16 cellular contexts compared by ENCODE assay signal in the genomic region with DNA sequence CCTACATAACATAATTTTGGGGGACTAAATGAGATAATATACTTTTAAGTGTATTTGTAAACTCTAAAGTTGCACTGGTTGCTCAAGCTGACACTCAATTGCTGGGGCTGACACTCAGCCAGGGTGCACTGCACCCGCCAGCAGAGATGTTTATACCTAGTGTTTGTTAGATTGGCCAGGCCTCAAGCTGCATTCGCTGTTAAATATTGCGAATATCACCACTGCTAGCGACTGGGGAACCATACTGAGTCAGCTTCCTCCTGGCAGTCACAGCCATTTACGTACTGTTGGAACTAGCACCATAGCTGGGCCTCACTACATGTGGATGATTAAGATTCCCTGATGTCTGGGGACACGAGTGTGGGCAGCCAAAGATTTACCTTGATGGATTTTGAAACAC. TPM values are rescaled to one million over a fixed set of nuclear protein-coding genes. Genes with fewer than 3 reads are reported as not detected.
A peak's percentile ranks its signal among the peaks of the same experiment; 100 is the strongest.
DNase-seq lines count a peak whose midpoint lies in the region; ATAC-seq, FAIRE-seq and TF ChIP-seq lines count a peak whose summit lies in the region.
"Had no signal": no experiment of that assay in that cellular context is flagged by ENCODE, and none has a peak within 500 bp of the region (broad histone marks: within the 10 kb centered on the region; RNA-seq: fewer than 3 reads in every experiment).

No MANE protein-coding gene starts in this region.

- TF ChIP-seq RAD21 in IMR-90 (IDR thresholded peaks at IDR 0.05; ENCODE audit: low read length) (no peak), H1 (IDR thresholded peaks at IDR 0.05 in 1 of 2, conservative IDR thresholded peaks at IDR 0.05 in 1 of 2; ENCODE audit: low read depth in 2 of 2, low read length in 2 of 2) (no peak)

- ATAC-seq in IMR-90 (ENCODE audit: low read depth) (peak; percentile 40; the same call in 1 of the 2 replicates), right lobe of liver (peak; percentile 63 to 98 (median 82)), GM18861 (IDR thresholded peaks at IDR 0.05; ENCODE audit: unreplicated experiment) (no peak)
- ATAC-seq: GM12878 had no signal

- H2BK15ac ChIP-seq in IMR-90 (ENCODE audit: low read depth, low read length) (no peak overlapping the region), H1 (ENCODE audit: low read length) (no peak overlapping the region)

- H3K79me1 ChIP-seq in IMR-90 (ENCODE audit: low read depth in 1 of 2, low read length in 2 of 2) (no peaks in the 10 kb centered on the region), H1 (ENCODE audit: low read depth, low read length) (no peaks in the 10 kb centered on the region)

- peak overlapping the region; percentile 47 for H2AFZ ChIP-seq in IMR-90 (replicated peaks; ENCODE audit: low read length, poor library complexity)
- peak overlapping the region; percentile 92; the same call in 1 of the 2 replicates for H2AFZ ChIP-seq in H1 (ENCODE audit: low read length)

- dilution Hi-C loops in IMR-90 (cut with HindIII; ENCODE audit: low sequenced_read_pairs, unreplicated experiment): no loop called here

- no peak overlapping the region for H3K9ac ChIP-seq in IMR-90 (ENCODE audit: low read depth, low read length)
- H3K9ac ChIP-seq in H1 (replicated peaks in 1 of 4; ENCODE audit: extremely low read depth in 1 of 4, low read depth in 3 of 4, low read length in 3 of 4): no peak overlapping the region
- H3K9ac ChIP-seq: BLaER1 treated with 17β-estradiol and CSF1 and Interleukin-3, amounts not matched to agents 10 nM and 100 nM had no signal

- H3K23me2 ChIP-seq in H1 (ENCODE audit: low read depth, low read length): no peaks in the 10 kb centered on the region

- peaks cover 2% of the 10 kb centered on the region; the same call in 1 of the 2 replicates for H3K27me3 ChIP-seq in IMR-90 (ENCODE audit: control insufficient read depth, insufficient read depth, low read length)
- no peaks in the 10 kb centered on the region for H3K27me3 ChIP-seq in H1 (replicated peaks in 1 of 4; ENCODE audit: control insufficient read depth in 3 of 4, extremely low read depth in 1 of 4, insufficient read depth in 3 of 4, low read length in 3 of 4)
- H3K27me3 ChIP-seq in right lobe of liver: no peaks in the 10 kb centered on the region
- no peaks in the 10 kb centered on the region for H3K27me3 ChIP-seq in ovary
- H3K27me3 ChIP-seq: BLaER1 treated with 17β-estradiol and CSF1 and Interleukin-3, amounts not matched to agents 10 nM and 100 nM had no signal

- CTCF ChIA-PET in IMR-90 (lab: Yijun Ruan, JAX) (interaction anchor here (1.4 kb wide), 1 partner anchor 13 kb away, joined by 6 read pairs; a partner anchor contains a TSS), H1 (lab: Charles Lee; ENCODE audit: partially characterized antibody) (interaction anchor here (0.7 kb wide), 1 partner anchor 137 kb away, joined by 4 read pairs; no protein-coding TSS in a partner anchor)

- H3K14ac ChIP-seq in IMR-90 (replicated peaks; ENCODE audit: low read depth, low read length): no peak overlapping the region
- H3K14ac ChIP-seq in H1 (ENCODE audit: insufficient read length): no peak overlapping the region

- no peak overlapping the region for H4K8ac ChIP-seq in IMR-90 (ENCODE audit: low read depth in 2 of 2, low read length in 2 of 2)
- no peak overlapping the region for H4K8ac ChIP-seq in H1 (ENCODE audit: extremely low read depth, insufficient read depth, low read length)

- no peaks in the 10 kb centered on the region for H3K9me3 ChIP-seq in IMR-90 (ENCODE audit: control insufficient read depth, insufficient read depth, low read length)
- no peaks in the 10 kb centered on the region; a peak in 1 of 4 replicates for H3K9me3 ChIP-seq in H1 (ENCODE audit: insufficient read depth in 2 of 2, low read depth in 1 of 2, low read length in 1 of 2)
- no peaks in the 10 kb centered on the region for H3K9me3 ChIP-seq in right lobe of liver
- no peaks in the 10 kb centered on the region for H3K9me3 ChIP-seq in ovary
- H3K9me3 ChIP-seq: HAP-1 had no signal

- peak; percentile 65 for FAIRE-seq in H1 (lab: Jason Lieb, UNC)
- FAIRE-seq: GM12878, GM18507 had no signal

- peak overlapping the region; percentile 33 for H3K23ac ChIP-seq in IMR-90 (ENCODE audit: low read depth, low read length)
- no peak overlapping the region for H3K23ac ChIP-seq in H1 (ENCODE audit: insufficient read length)

- H2BK5ac ChIP-seq in IMR-90 (ENCODE audit: low read depth, low read length, poor library complexity, severe bottlenecking): no peak overlapping the region
- no peak overlapping the region for H2BK5ac ChIP-seq in H1 (ENCODE audit: low read depth, low read length)

- H3K4ac ChIP-seq in IMR-90 (ENCODE audit: low read depth, low read length) (no peak overlapping the region), H1 (replicated peaks; ENCODE audit: insufficient read length, low read depth, low read length) (no peak overlapping the region)

- H2AK5ac ChIP-seq in IMR-90 (ENCODE audit: low read depth, low read length) (no peak overlapping the region), H1 (ENCODE audit: low read depth, low read length) (no peak overlapping the region)

- H2BK120ac ChIP-seq in IMR-90 (ENCODE audit: low read depth, low read length) (no peak overlapping the region), H1 (replicated peaks; ENCODE audit: low read depth, low read length) (no peak overlapping the region)

- no TSS peak for BruUV-seq in IMR-90 (replicated peaks; lab: Mats Ljungman, UMichigan)

- H2AK9ac ChIP-seq in IMR-90 (replicated peaks; ENCODE audit: low read depth, low read length, poor library complexity): no peak overlapping the region

- DNase-seq in Daoy (ENCODE audit: low read depth): peak; percentile 19
- DNase-seq in IMR-90: peak; percentile 44
- no peak for DNase-seq in H1 (ENCODE audit: low read depth in 1 of 2, low spot score in 2 of 2)
- peak; percentile 41 to 71 (median 50) for DNase-seq in right lobe of liver
- DNase-seq in ovary: no peak
- no peak for DNase-seq in ACHN
- no peak for DNase-seq in NCI-H2227 (lab: John Stamatoyannopoulos, UW; ENCODE audit: unreplicated experiment)
- DNase-seq: 8988T; CD4-positive, CD25-positive, alpha-beta regulatory T cell; DMS53; KG1 had no signal

- TF ChIP-seq CTCF in IMR-90 (conservative IDR thresholded peaks at IDR 0.05; ENCODE audit: low read depth, low read length) (no peak), H1 (IDR thresholded peaks at IDR 0.05; ENCODE audit: control extremely low read depth in 1 of 3, insufficient read depth in 1 of 3, low read depth in 1 of 3, low read length in 3 of 3) (no peak), right lobe of liver (IDR thresholded peaks at IDR 0.05) (no peak), ovary (IDR thresholded peaks at IDR 0.05) (no peak)

- H3K36me3 ChIP-seq in IMR-90 (ENCODE audit: control insufficient read depth, insufficient read depth, low read length): no peaks in the 10 kb centered on the region
- H3K36me3 ChIP-seq in H1 (ENCODE audit: control insufficient read depth in 2 of 4, insufficient read depth in 4 of 4, low read length in 3 of 4): no peaks in the 10 kb centered on the region
- no peaks in the 10 kb centered on the region for H3K36me3 ChIP-seq in right lobe of liver
- H3K36me3 ChIP-seq in ovary: no peaks in the 10 kb centered on the region
- H3K36me3 ChIP-seq: BLaER1 treated with 17β-estradiol and CSF1 and Interleukin-3, amounts not matched to agents 10 nM and 100 nM; HAP-1 had no signal

- 50% methylated on average over 4 of the region's 6 CpGs; no CpG with 5 or more reads in 1 of the 2 experiments for WGBS in IMR-90 (ENCODE audit: extremely low coverage in 2 of 2, insufficient read length in 1 of 2), 2 experiments
- WGBS in H1 (ENCODE audit: extremely low coverage in 1 of 2, insufficient coverage in 1 of 2, insufficient read length in 1 of 2, insufficient replicate concordance in 2 of 2, low coverage in 1 of 2, low lambda C conversion rate in 2 of 2, missing lambda C conversion rate in 1 of 2), 2 experiments: 65% methylated on average over 6 of the region's 6 CpGs; no CpG with 5 or more reads in 1 of the 2 experiments
- WGBS in right lobe of liver (ENCODE audit: insufficient coverage, low coverage, low lambda C conversion rate, missing lambda C conversion rate): 47% methylated on average over 5 of the region's 6 CpGs
- WGBS in ovary, 3 donors: 89 to 96% (median 89%) methylated on average over 6 of the region's 6 CpGs

- no peak overlapping the region for H4K91ac ChIP-seq in IMR-90 (ENCODE audit: insufficient read depth, low read depth, low read length)
- no peak overlapping the region for H4K91ac ChIP-seq in H1 (replicated peaks; ENCODE audit: insufficient read length, low read length)

- intact Hi-C loops in IMR-90 (cut with micrococcal nuclease): no loop called here
- intact Hi-C loops in right lobe of liver (cut with DNase I): no loop called here
- intact Hi-C loops in ovary (cut with DNase I): no loop called here

- H3K27ac ChIP-seq in IMR-90 (ENCODE audit: insufficient read depth, low read length) (no peak overlapping the region), H1 (ENCODE audit: low read depth, low read length) (no peak overlapping the region), right lobe of liver (no peak overlapping the region), ovary (no peak overlapping the region)
- H3K27ac ChIP-seq: BLaER1 treated with 17β-estradiol and CSF1 and Interleukin-3, amounts not matched to agents 10 nM and 100 nM had no signal

- H3K9me1 ChIP-seq in IMR-90 (ENCODE audit: insufficient read depth, low read length): peaks cover 4% of the 10 kb centered on the region; the same call in 1 of the 2 replicates

- no peak overlapping the region for H2BK20ac ChIP-seq in IMR-90 (ENCODE audit: low read depth, low read length)
- no peak overlapping the region for H2BK20ac ChIP-seq in H1 (ENCODE audit: low read length)

- H3K4me1 ChIP-seq in IMR-90 (ENCODE audit: control insufficient read depth, insufficient read depth, low read length): no peaks in the 10 kb centered on the region
- H3K4me1 ChIP-seq in H1 (replicated peaks in 1 of 4; ENCODE audit: control insufficient read depth in 3 of 4, insufficient read depth in 4 of 4, low read length in 3 of 4): peaks cover 0 to 5% (median 4%) of the 10 kb centered on the region in 4 experiments; a peak in 3 of 7 replicates
- no peaks in the 10 kb centered on the region for H3K4me1 ChIP-seq in right lobe of liver
- no peaks in the 10 kb centered on the region for H3K4me1 ChIP-seq in ovary (ENCODE audit: insufficient read depth)
- H3K4me1 ChIP-seq: BLaER1 treated with 17β-estradiol and CSF1 and Interleukin-3, amounts not matched to agents 10 nM and 100 nM; HAP-1 had no signal

- no peak overlapping the region for H2BK12ac ChIP-seq in H1 (ENCODE audit: low read depth, low read length)

- POLR2A ChIA-PET in IMR-90 (lab: Charles Lee; ENCODE audit: unreplicated experiment) (no interaction called here), H1 (lab: Charles Lee; ENCODE audit: partially characterized antibody) (no interaction called here)

- H3K79me2 ChIP-seq in H1 (ENCODE audit: control insufficient read depth in 1 of 2, insufficient read depth in 2 of 2, low read length in 2 of 2): no peaks in the 10 kb centered on the region

- H3K4me2 ChIP-seq in IMR-90 (ENCODE audit: low read depth, low read length) (no peak overlapping the region), H1 (ENCODE audit: insufficient read depth in 1 of 2, low read depth in 2 of 2, low read length in 2 of 2) (no peak overlapping the region)
- H3K4me2 ChIP-seq: BLaER1 treated with 17β-estradiol and CSF1 and Interleukin-3, amounts not matched to agents 10 nM and 100 nM had no signal

- no peak overlapping the region for H3K4me3 ChIP-seq in IMR-90 (ENCODE audit: insufficient read depth, low read depth, low read length)
- H3K4me3 ChIP-seq in H1 (ENCODE audit: extremely low read depth in 1 of 4, insufficient read depth in 2 of 4, low read depth in 3 of 4, low read length in 4 of 4): no peak overlapping the region
- H3K4me3 ChIP-seq in right lobe of liver: no peak overlapping the region
- no peak overlapping the region for H3K4me3 ChIP-seq in ovary
- H3K4me3 ChIP-seq: BLaER1 treated with 17β-estradiol and CSF1 and Interleukin-3, amounts not matched to agents 10 nM and 100 nM; GM12878; HAP-1 had no signal

- H4K20me1 ChIP-seq in IMR-90 (ENCODE audit: insufficient read depth, low read length) (no peaks in the 10 kb centered on the region), H1 (replicated peaks in 1 of 2; ENCODE audit: control insufficient read depth in 1 of 2, insufficient read depth in 2 of 2, low read length in 2 of 2) (no peaks in the 10 kb centered on the region)
- H4K20me1 ChIP-seq: BLaER1 treated with 17β-estradiol and CSF1 and Interleukin-3, amounts not matched to agents 10 nM and 100 nM had no signal

- no peak for TF ChIP-seq EP300 in H1 (IDR thresholded peaks at IDR 0.05; ENCODE audit: borderline replicate concordance in 1 of 2, low read depth in 2 of 2, low read length in 2 of 2)
- no peak for TF ChIP-seq EP300 in ovary (IDR thresholded peaks at IDR 0.05)

- H3K56ac ChIP-seq in IMR-90 (ENCODE audit: extremely low read depth, insufficient read depth, low read length): no peak overlapping the region
- no peak overlapping the region for H3K56ac ChIP-seq in H1 (replicated peaks; ENCODE audit: insufficient read length, low read depth, low read length)

- H4K5ac ChIP-seq in IMR-90 (ENCODE audit: low read depth, low read length) (no peak overlapping the region), H1 (ENCODE audit: insufficient read length, low read depth, low read length) (no peak overlapping the region)

- in situ Hi-C loops in IMR-90 (cut with MboI; ENCODE audit: low sequenced_read_pairs): no loop called here
- in situ Hi-C loops in ACHN (cut with HindIII; ENCODE audit: low pct_ligation_motif_present, low pct_unique_long_range_greater_than_20kb, low sequenced_read_pairs): no loop called here

- no peak overlapping the region for H3K18ac ChIP-seq in IMR-90 (ENCODE audit: low read depth, low read length)
- H3K18ac ChIP-seq in H1 (ENCODE audit: extremely low read depth, low read length): no peak overlapping the region

- TF ChIP-seq POLR2A in IMR-90 (IDR thresholded peaks at IDR 0.05; ENCODE audit: low read depth, low read length) (no peak), H1 (IDR thresholded peaks at IDR 0.05; ENCODE audit: control extremely low read depth in 1 of 2, low read depth in 2 of 2, low read length in 2 of 2) (no peak), right lobe of liver (IDR thresholded peaks at IDR 0.05) (no peak), ovary (IDR thresholded peaks at IDR 0.05) (no peak)

RNA-seq across cellular contexts. Expression of a gene that starts 12.7 kb away (rescaled TPM):
- 23.0 and 40.3 TPM in 2 replicates for total RNA-seq in Daoy (2014; rRNA removed; shearing (Covaris generic))
- total RNA-seq in IMR-90 (2012; rRNA removed) (10.4 and 10.6 TPM in 2 replicates), right lobe of liver (10 to 100 TPM in 2 of 6 experiments, 1 to 10 TPM in 4; 3.3 to 13.2 (median 8.0) TPM), ovary (10 to 100 TPM in 6 of 7 donors, 1 to 10 TPM in 1; 9.7 to 18.0 (median 14.2) TPM)
- polyA plus RNA-seq in IMR-90 (2012; rRNA removed) (9.9 and 13.6 TPM in 2 replicates), H1 (2011; rRNA removed) (5.0 and 7.9 TPM in 2 replicates), ovary (10 to 100 TPM; 15.7 to 17.2 TPM)
- 5.0 and 5.8 TPM in 2 replicates for polyA plus RNA-seq in IMR-90 (2012; cell fraction: cytosol; rRNA removed)
- 4.9 and 22.0 TPM in 2 replicates for polyA plus RNA-seq in IMR-90 (2012; cell fraction: nucleus; rRNA removed; ENCODE audit: low replicate concordance)
- 12.3 and 14.5 TPM in 2 replicates for total RNA-seq in H1 (2021; fragmentation: NEBNext Ultra II Directional; extraction: Animal tissue kit (Norgen Biotek cat#: 25700))
- polyA plus RNA-seq in H1 (2011; cell fraction: cytosol; rRNA removed): 12.7 TPM
- polyA plus RNA-seq in H1 (2011; cell fraction: nucleus; rRNA removed): 5.0 TPM
- 7.7 to 14.7 TPM (median 10.0 TPM) in 4 replicates for polyA plus RNA-seq in H1 (2012, experiment 1 of 2)
- 5.0 TPM for polyA plus RNA-seq in H1 (2012, experiment 2 of 2)
- 20.1 TPM for polyA plus RNA-seq in H1 (2013, experiment 1 of 2)
- 17.5 TPM for polyA plus RNA-seq in H1 (2013, experiment 2 of 2)
- 6.0 and 7.4 TPM in 2 replicates for polyA minus RNA-seq in H1 (2011; rRNA and poly(A)+ RNA removed)
- 4.9 TPM for polyA minus RNA-seq in H1 (2011; cell fraction: cytosol; rRNA and poly(A)+ RNA removed)
- polyA minus RNA-seq in H1 (2011; cell fraction: nucleus; rRNA and poly(A)+ RNA removed): 9.9 TPM

Comparison
In these comparisons a context has a peak if more than half of its experiments do, and no peak if none do; other contexts are left out.
1. DNase-seq: peak in Daoy (single experiment), IMR-90 (single experiment) and right lobe of liver (3 of 3); none in H1 (0 of 2), ovary (0 of 5), ACHN (single experiment) and NCI-H2227 (single experiment).